In genomic region chr3:43286886-43287301, GRCh38 we compare ENCODE assay signal across 8 cellular contexts. TPM values are rescaled to one million over a fixed set of nuclear protein-coding genes. Genes with fewer than 3 reads are reported as not detected.
DNase-seq lines count a peak whose midpoint lies in the region; ATAC-seq and TF ChIP-seq lines count a peak whose summit lies in the region.

No MANE protein-coding gene starts in this region.

- in situ Hi-C loops in mammary epithelial cell (cut with MboI; ENCODE audit: low sequenced_read_pairs in 2 of 2), result no loop called here

- dilution Hi-C loops in mammary epithelial cell (cut with HindIII; ENCODE audit: low sequenced_read_pairs), result no loop called here

- intact Hi-C loops in mammary epithelial cell (cut with micrococcal nuclease), result loop anchor here (1.0 to 5.0 kb wide), 8 partner anchors 28 to 405 kb away; partner anchors contain the start of gene ABHD5

- H3K4me1 ChIP-seq in mammary epithelial cell (ENCODE audit: insufficient read depth, low read length) (peaks cover 38% of the 10 kb centered on the region), stomach smooth muscle (ENCODE audit: control insufficient read depth, insufficient read depth, low read length) (peaks cover 27% of the 10 kb centered on the region)

- H3K79me2 ChIP-seq in mammary epithelial cell (ENCODE audit: insufficient read depth, low read length), result peaks cover 50% of the 10 kb centered on the region

- ATAC-seq in HG03025 (IDR thresholded peaks at IDR 0.05; ENCODE audit: low FRiP score, unreplicated experiment), result peak; percentile 34
- no peak for ATAC-seq in GM18870 (IDR thresholded peaks at IDR 0.05; ENCODE audit: unreplicated experiment)

- no peaks in the 10 kb centered on the region for H4K20me1 ChIP-seq in mammary epithelial cell (ENCODE audit: insufficient read depth, low read length)

- peak overlapping the region; percentile 53 to 86 (median 80) for H3K4me3 ChIP-seq in mammary epithelial cell (replicated peaks in 1 of 3; ENCODE audit: insufficient read depth in 1 of 3, low read depth in 2 of 3, low read length in 3 of 3)
- peak overlapping the region; percentile 86 to 96 for H3K4me3 ChIP-seq in stomach smooth muscle (ENCODE audit: low read length in 2 of 2)

- H3K27me3 ChIP-seq in mammary epithelial cell (ENCODE audit: insufficient read depth, low read length), result no peaks in the 10 kb centered on the region
- no peaks in the 10 kb centered on the region for H3K27me3 ChIP-seq in layer of hippocampus (ENCODE audit: control insufficient read depth, insufficient read depth, low read length)
- H3K27me3 ChIP-seq in stomach smooth muscle (ENCODE audit: control insufficient read depth in 1 of 2, insufficient read depth in 2 of 2, low read length in 2 of 2), result no peaks in the 10 kb centered on the region

- no peaks in the 10 kb centered on the region for H3K9me3 ChIP-seq in mammary epithelial cell (replicated peaks; ENCODE audit: insufficient read depth, low read length)
- no peaks in the 10 kb centered on the region for H3K9me3 ChIP-seq in stomach smooth muscle (ENCODE audit: control insufficient read depth in 2 of 2, low read length in 2 of 2)

- no TSS peak for BruUV-seq in mammary epithelial cell (replicated peaks; lab: Mats Ljungman, UMichigan)

- H2AFZ ChIP-seq in mammary epithelial cell (ENCODE audit: low read depth, low read length), result peak overlapping the region; percentile 96

- WGBS in mammary epithelial cell (ENCODE audit: low coverage, missing lambda C conversion rate), result 0% methylated on average over 2 of the region's 44 CpGs

- no peaks in the 10 kb centered on the region for H3K36me3 ChIP-seq in mammary epithelial cell (ENCODE audit: insufficient read depth, low read length)
- no peaks in the 10 kb centered on the region for H3K36me3 ChIP-seq in stomach smooth muscle (ENCODE audit: control insufficient read depth in 2 of 2, insufficient read depth in 2 of 2, low read length in 2 of 2)

- peak; percentile 6 for DNase-seq in stimulated activated CD8-positive, alpha-beta memory T cell treated with anti-CD3 and anti-CD28 coated beads, Interleukin-15, amount 100 ng/mL, for 24 hours (ENCODE audit: low read depth)
- DNase-seq in stimulated activated CD8-positive, alpha-beta memory T cell treated with anti-CD3 and anti-CD28 coated beads, Interleukin-4, amount 100 ng/mL, for 48 hours, result no peak
- peak; percentile 3 for DNase-seq in SK-N-DZ (ENCODE audit: low spot score)
- DNase-seq in mammary epithelial cell, result peak; percentile 27

- CTCF ChIA-PET in mammary epithelial cell (lab: Charles Lee; ENCODE audit: low non-redundant PET), result interaction anchor here (0.7 kb wide), 1 partner anchor 63 kb away, joined by 3 read pairs; no protein-coding TSS in a partner anchor

- no peak for TF ChIP-seq CTCF in mammary epithelial cell (conservative IDR thresholded peaks at IDR 0.05 in 1 of 2, IDR thresholded peaks at IDR 0.05 in 1 of 2; ENCODE audit: extremely low read depth in 1 of 2, insufficient read depth in 1 of 2, low read depth in 1 of 2, low read length in 2 of 2)

- H3K4me2 ChIP-seq in mammary epithelial cell (ENCODE audit: insufficient read depth, low read depth, low read length), result peak overlapping the region; percentile 83

- H3K9ac ChIP-seq in mammary epithelial cell (ENCODE audit: insufficient read depth, low read length) (peak overlapping the region; percentile 95), stomach smooth muscle (ENCODE audit: low read length in 2 of 2) (peak overlapping the region; percentile 85 to 96)

- H3K27ac ChIP-seq in mammary epithelial cell (ENCODE audit: insufficient read depth, low read depth, low read length) (peak overlapping the region; percentile 92), layer of hippocampus (ENCODE audit: low read depth, low read length) (peak overlapping the region; percentile 48), stomach smooth muscle (ENCODE audit: low read length) (peak overlapping the region; percentile 91)

RNA-seq across cellular contexts. Expression of gene SNRK, which starts 0.6 kb away (rescaled TPM):
- polyA plus RNA-seq in SK-N-DZ (2014; cell fraction: cytosol; rRNA removed), result 9.5 and 10.3 TPM in 2 replicates
- 10.2 and 12.4 TPM in 2 replicates for polyA plus RNA-seq in SK-N-DZ (2014; cell fraction: nucleus; rRNA removed)
- 10 to 100 TPM; 17.5 to 18.6 TPM for total RNA-seq in mammary epithelial cell
- 7.8 TPM for polyA plus RNA-seq in mammary epithelial cell
- polyA minus RNA-seq in mammary epithelial cell, result 27.2 TPM
